ENCODE assay signal across 31 cellular contexts in genomic region chr7:3821473-3821872, GRCh38.
"Had no signal": no experiment of that assay in that cellular context is flagged by ENCODE, and none has a peak within 500 bp of the region (broad histone marks: within the 10 kb centered on the region; RNA-seq: fewer than 3 reads in every experiment).

No MANE protein-coding gene starts in this region.

- FAIRE-seq: TTC549 had no signal

- H3K36me3 ChIP-seq: ascending aorta, cardiac muscle cell had no signal

- H3K9me3 ChIP-seq: ascending aorta had no signal

- H3K4me3 ChIP-seq: ascending aorta, cardiac muscle cell had no signal

- DNase-seq: activated B cell treated with CpG ODN at 0.5 μM for 24 hours; activated CD4-positive, alpha-beta memory T cell treated with anti-CD3 and anti-CD28 coated beads for 36 hours; activated CD4-positive, alpha-beta T cell treated with anti-CD3 and anti-CD28 coated beads for 4 hours; activated CD4-positive, alpha-beta T cell treated with anti-CD3 and anti-CD28 coated beads, Interleukin-2, amount 10 ng/mL, durations not matched to agents 24 days and 14 days; activated CD4-positive, alpha-beta T cell treated with anti-CD3 and anti-CD28 coated beads, Interleukin-2, amount 50 U/mL, for 1 hour; activated CD4-positive, alpha-beta T cell treated with anti-CD3 and anti-CD28 coated beads, Interleukin-2, amount 50 U/mL, for 4 hours; activated CD4-positive, CD25-positive, alpha-beta regulatory T cell treated with anti-CD3 and anti-CD28 coated beads, Interleukin-2, amount 50 U/mL, for 72 hours; activated CD8-positive, alpha-beta memory T cell treated with anti-CD3 and anti-CD28 coated beads, Interleukin-2, amount 50 U/mL, for 4 hours; activated CD8-positive, alpha-beta T cell treated with anti-CD3 and anti-CD28 coated beads for 36 hours; activated effector memory CD4-positive, alpha-beta T cell treated with anti-CD3 and anti-CD28 coated beads, Interleukin-2, amount 50 U/mL, for 16 hours; activated gamma-delta T cell treated with Interleukin-2 at 50 U/mL for 16 hours; activated naive CD4-positive, alpha-beta T cell; activated naive CD4-positive, alpha-beta T cell treated with anti-CD3 and anti-CD28 coated beads for 36 hours; activated naive CD4-positive, alpha-beta T cell treated with anti-CD3 and anti-CD28 coated beads, Interleukin-2, amount 50 U/mL, for 16 hours; activated naive CD8-positive, alpha-beta T cell treated with anti-CD3 and anti-CD28 coated beads for 36 hours; activated T-cell treated with anti-CD3 and anti-CD28 coated beads for 4 hours; activated T-cell treated with anti-CD3 and anti-CD28 coated beads, Interleukin-2, amount 50 U/mL, for 1 hour; activated T-cell treated with anti-CD3 and anti-CD28 coated beads, Interleukin-2, amount 50 U/mL, for 4 hours; activated T-cell treated with anti-CD3 and anti-CD28 coated beads, Interleukin-2, amount 50 U/mL, for 72 hours; amygdala; anterior cingulate cortex; caudate nucleus; T-helper 1 cell; T-helper 2 cell; T-helper 9 cell had no signal

- H3K4me1 ChIP-seq: ascending aorta had no signal

- ATAC-seq: activated CD8-positive, alpha-beta T cell treated with anti-CD3 and anti-CD28 coated beads for 36 hours; activated naive CD4-positive, alpha-beta T cell treated with anti-CD3 and anti-CD28 coated beads, Interleukin-2, amount 50 U/mL, for 72 hours; activated T-cell treated with anti-CD3 and anti-CD28 coated beads, Interleukin-2, amount 50 U/mL, for 4 hours; activated T-cell treated with anti-CD3 and anti-CD28 coated beads, Interleukin-2, amount 50 U/mL, for 72 hours; activated T-helper 17 cell treated with anti-CD3 and anti-CD28 coated beads, Interleukin-2, amount 50 U/mL, for 72 hours had no signal

- H3K27ac ChIP-seq: ascending aorta, cardiac muscle cell, VCaP had no signal

- H3K27me3 ChIP-seq: ascending aorta, cardiac muscle cell had no signal
